9 cellular contexts compared by ENCODE assay signal in the genomic region with DNA sequence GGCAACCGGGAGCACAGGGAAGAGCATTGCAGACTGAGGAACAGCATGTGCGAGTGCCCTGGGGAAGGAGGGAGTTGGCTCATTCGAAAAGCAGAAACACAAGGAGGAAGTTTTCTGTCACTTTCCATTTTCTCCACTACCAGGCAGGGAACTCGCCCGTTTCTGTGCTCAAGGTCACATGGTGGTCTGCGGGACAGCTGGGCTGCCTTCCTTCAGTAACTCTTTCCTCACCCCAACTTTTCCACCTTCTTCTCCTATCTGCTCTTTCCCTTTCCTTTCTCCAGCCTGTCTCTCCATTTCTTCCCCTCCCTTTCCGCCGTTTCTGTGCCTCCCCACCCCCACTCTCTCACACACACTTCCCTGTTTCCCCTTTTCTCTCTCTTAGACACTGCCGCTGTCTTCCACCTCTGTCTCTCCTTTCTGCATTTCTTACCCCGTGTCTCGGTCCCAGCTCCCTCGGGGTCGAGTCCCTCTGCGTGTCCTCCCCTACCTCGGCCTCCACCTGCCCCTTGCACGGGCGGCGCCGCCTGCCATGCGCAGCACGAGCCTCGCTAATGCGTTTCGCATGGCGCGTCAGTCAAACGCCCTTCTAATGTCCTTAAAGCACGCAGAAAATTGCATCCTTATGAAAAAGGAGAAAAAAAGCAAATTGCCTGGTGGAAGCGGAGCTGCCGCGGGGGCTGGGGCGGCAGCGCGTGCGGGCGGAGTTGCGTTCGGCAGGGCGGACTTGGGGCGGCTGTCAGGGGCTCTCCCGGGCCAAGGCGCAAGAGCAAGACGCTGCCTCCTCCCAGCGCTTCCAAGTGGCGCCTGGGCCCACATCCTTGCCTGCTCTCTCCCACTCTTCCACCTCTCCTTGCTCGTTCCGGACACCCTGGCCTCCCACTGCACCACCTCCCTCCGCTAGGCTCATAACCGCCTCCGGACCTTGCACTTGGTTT. TPM values are rescaled to one million over a fixed set of nuclear protein-coding genes. Genes with fewer than 3 reads are reported as not detected.
A peak's percentile ranks its signal among the peaks of the same experiment; 100 is the strongest.
DNase-seq lines count a peak whose midpoint lies in the region; ATAC-seq, FAIRE-seq and TF ChIP-seq lines count a peak whose summit lies in the region.
"Had no signal": no experiment of that assay in that cellular context is flagged by ENCODE, and none has a peak within 500 bp of the region (broad histone marks: within the 10 kb centered on the region; RNA-seq: fewer than 3 reads in every experiment).

No MANE protein-coding gene starts in this region.

- FAIRE-seq in keratinocyte (lab: Jason Lieb, UNC) (no peak), urothelium cell line (lab: Jason Lieb, UNC) (no peak)

- TF ChIP-seq CTCF in SK-N-SH (IDR thresholded peaks at IDR 0.05) = no peak
- no peak for TF ChIP-seq CTCF in WTC11 (IDR thresholded peaks at IDR 0.05)
- TF ChIP-seq CTCF in keratinocyte (optimal IDR thresholded peaks at IDR 0.05 in 1 of 3, IDR thresholded peaks at IDR 0.05 in 1 of 3, conservative IDR thresholded peaks at IDR 0.05 in 1 of 3; ENCODE audit: extremely low read depth in 1 of 3, insufficient read depth in 2 of 3, low read length in 3 of 3) = no peak
- TF ChIP-seq CTCF in spleen (IDR thresholded peaks at IDR 0.05 in 8 of 11, conservative IDR thresholded peaks at IDR 0.05 in 3 of 11) = no peak
- TF ChIP-seq CTCF in vagina (IDR thresholded peaks at IDR 0.05) = no peak
- no peak for TF ChIP-seq CTCF in adrenal gland (IDR thresholded peaks at IDR 0.05)

- H3K9me1 ChIP-seq in keratinocyte (ENCODE audit: control insufficient read depth, extremely low read depth, insufficient read depth, low read length) = no peaks in the 10 kb centered on the region

- intact Hi-C loops in spleen (cut with DNase I; ENCODE audit: low total_unique reads) = no loop called here
- intact Hi-C loops in vagina (cut with DNase I) = no loop called here
- intact Hi-C loops in adrenal gland (cut with DNase I) = no loop called here

- H3K36me3 Mint-ChIP-seq in WTC11 = no peaks in the 10 kb centered on the region

- H3K36me3 ChIP-seq in SK-N-SH (replicated peaks in 1 of 2; ENCODE audit: control insufficient read depth in 1 of 2, insufficient read depth in 2 of 2, low read length in 1 of 2) (no peaks in the 10 kb centered on the region), keratinocyte (ENCODE audit: control insufficient read depth in 2 of 2, extremely low read depth in 1 of 2, insufficient read depth in 2 of 2, low read length in 2 of 2) (no peaks in the 10 kb centered on the region), spleen (no peaks in the 10 kb centered on the region), vagina (no peaks in the 10 kb centered on the region), adrenal gland (replicated peaks in 1 of 2) (no peaks in the 10 kb centered on the region)

- H3K4me2 ChIP-seq in SK-N-SH = peak overlapping the region; percentile 71
- H3K4me2 ChIP-seq in keratinocyte (ENCODE audit: control insufficient read depth, extremely low read depth, insufficient read depth, low read depth, low read length) = peak overlapping the region; percentile 42

- DNase-seq in SK-N-SH = peak; percentile 33
- DNase-seq in WTC11 (ENCODE audit: low spot score) = no peak
- DNase-seq in keratinocyte (ENCODE audit: low read depth, low spot score) = no peak
- DNase-seq in spleen = no peak
- no peak for DNase-seq in vagina (ENCODE audit: extremely low spot score in 2 of 2)
- DNase-seq in urothelium cell line (ENCODE audit: low spot score) = no peak
- no peak for DNase-seq in adrenal gland
- DNase-seq: NCI-H1930 had no signal

- H3K79me2 ChIP-seq in SK-N-SH (ENCODE audit: insufficient read depth) = no peaks in the 10 kb centered on the region
- H3K79me2 ChIP-seq in keratinocyte (ENCODE audit: control insufficient read depth, insufficient read depth, low read length) = no peaks in the 10 kb centered on the region

- no peaks in the 10 kb centered on the region for H3K9me3 Mint-ChIP-seq in WTC11

- H3K4me1 ChIP-seq in SK-N-SH (ENCODE audit: control insufficient read depth in 1 of 2, insufficient read depth in 2 of 2, low read depth in 1 of 2, low read length in 1 of 2) (no peaks in the 10 kb centered on the region; a peak in 1 of 4 replicates), keratinocyte (ENCODE audit: control insufficient read depth, extremely low read depth, insufficient read depth, low read length) (no peaks in the 10 kb centered on the region), spleen (peaks cover 8 to 46% (median 30%) of the 10 kb centered on the region in 6 donors), vagina (peaks cover 16% of the 10 kb centered on the region), adrenal gland (replicated peaks in 1 of 2) (peaks cover 7 to 8% of the 10 kb centered on the region in 2 donors)

- dilution Hi-C loops in keratinocyte (cut with MboI; ENCODE audit: extremely low pct_ligation_motif_present, low sequenced_read_pairs) = no loop called here

- H3K27ac Mint-ChIP-seq in WTC11 = no peak overlapping the region

- peaks cover 99% of the 10 kb centered on the region for H3K27me3 Mint-ChIP-seq in WTC11 (ENCODE audit: low read depth)

- H3K4me1 Mint-ChIP-seq in WTC11 = peaks cover 58% of the 10 kb centered on the region

- no peak for TF ChIP-seq RAD21 in SK-N-SH (IDR thresholded peaks at IDR 0.05; ENCODE audit: low read length)

- H3F3A ChIP-seq in SK-N-SH (replicated peaks; ENCODE audit: insufficient read depth) = no peaks in the 10 kb centered on the region

- H3K27me3 ChIP-seq in SK-N-SH (ENCODE audit: insufficient read depth) = peaks cover 72% of the 10 kb centered on the region
- H3K27me3 ChIP-seq in keratinocyte (ENCODE audit: control insufficient read depth, extremely low read depth, insufficient read depth, low read length) = peaks cover 82% of the 10 kb centered on the region
- peaks cover 6 to 100% (median 83%) of the 10 kb centered on the region in 7 donors for H3K27me3 ChIP-seq in spleen (replicated peaks in 1 of 7)
- peaks cover 17% of the 10 kb centered on the region for H3K27me3 ChIP-seq in vagina
- peaks cover 70% of the 10 kb centered on the region for H3K27me3 ChIP-seq in adrenal gland

- peak overlapping the region; percentile 69 for H3K4me3 Mint-ChIP-seq in WTC11

- POLR2A ChIA-PET in SK-N-SH (lab: Yijun Ruan, JAX) (no interaction called here), WTC11 (lab: Charles Lee) (no interaction called here)

- H2AFZ ChIP-seq in SK-N-SH (ENCODE audit: low read depth) (no peak overlapping the region), keratinocyte (ENCODE audit: control insufficient read depth, low read length) (no peak overlapping the region)

- TF ChIP-seq EP300 in SK-N-SH (IDR thresholded peaks at IDR 0.05; ENCODE audit: borderline replicate concordance in 1 of 2, low read depth in 1 of 2, low read length in 1 of 2) = no peak

- CTCF ChIA-PET in SK-N-SH (lab: Yijun Ruan, JAX) (interaction anchor here (9.3 kb wide), 1 partner anchor 16 kb away, joined by 69 read pairs; no protein-coding TSS in a partner anchor), WTC11 (lab: Charles Lee) (interaction anchor here (0.7 to 12.9 kb wide), 6 partner anchors 16 to 422 kb away, joined by 3 to 157 read pairs (median 11); no protein-coding TSS in a partner anchor)

- WGBS in SK-N-SH (ENCODE audit: low lambda C conversion rate) = 8% methylated on average over 50 of the region's 50 CpGs
- WGBS in spleen, 5 donors = 1 to 3% (median 2%) methylated on average over 50 of the region's 50 CpGs
- WGBS in adrenal gland, 4 donors = 2 to 3% (median 3%) methylated on average over 48 to 50 of the region's 50 CpGs

- H3K27ac ChIP-seq in SK-N-SH (ENCODE audit: low read depth in 2 of 2, low read length in 1 of 2) = no peak overlapping the region
- H3K27ac ChIP-seq in keratinocyte (ENCODE audit: control insufficient read depth, insufficient read depth, low read length) = no peak overlapping the region
- no peak overlapping the region for H3K27ac ChIP-seq in spleen
- no peak overlapping the region for H3K27ac ChIP-seq in vagina
- no peak overlapping the region for H3K27ac ChIP-seq in adrenal gland

- no peaks in the 10 kb centered on the region for H4K20me1 ChIP-seq in SK-N-SH (ENCODE audit: insufficient read depth)
- H4K20me1 ChIP-seq in keratinocyte (ENCODE audit: control insufficient read depth, extremely low read depth, insufficient read depth, low read length) = peaks cover under 1% of the 10 kb centered on the region

- TF ChIP-seq POLR2A in spleen (IDR thresholded peaks at IDR 0.05) (no peak), vagina (IDR thresholded peaks at IDR 0.05) (no peak), adrenal gland (IDR thresholded peaks at IDR 0.05) (no peak)

- H3K9ac ChIP-seq in SK-N-SH = no peak overlapping the region
- no peak overlapping the region for H3K9ac ChIP-seq in keratinocyte (ENCODE audit: control insufficient read depth, extremely low read depth, insufficient read depth, low read length)

- peak overlapping the region in 1 of 2 experiments; percentile 23; a peak in 1 of 4 replicates for H3K4me3 ChIP-seq in SK-N-SH (ENCODE audit: low read depth in 2 of 2, low read length in 1 of 2)
- H3K4me3 ChIP-seq in keratinocyte (ENCODE audit: control insufficient read depth in 2 of 3, extremely low read depth in 1 of 3, insufficient read depth in 2 of 3, low read depth in 1 of 3, low read length in 3 of 3) = peak overlapping the region in 2 of 3 experiments; percentile 8 to 26
- peak overlapping the region in 7 of 8 donors; percentile 22 to 61 (median 33) for H3K4me3 ChIP-seq in spleen
- H3K4me3 ChIP-seq in vagina = peak overlapping the region in 1 of 2 donors; percentile 13
- H3K4me3 ChIP-seq in adrenal gland = peak overlapping the region in 1 of 4 donors; percentile 42

- ATAC-seq in SK-N-SH treated with all-trans-retinoic acid at 6 μM for 48 hours = no peak
- ATAC-seq in WTC11 = no peak; the same call in 1 of the 2 replicates

- no peaks in the 10 kb centered on the region for H3K9me2 ChIP-seq in SK-N-SH

- H3K9me3 ChIP-seq in SK-N-SH (no peaks in the 10 kb centered on the region), keratinocyte (ENCODE audit: control insufficient read depth, low read depth, low read length) (peaks cover 4% of the 10 kb centered on the region), spleen (no peaks in the 10 kb centered on the region), vagina (no peaks in the 10 kb centered on the region), adrenal gland (replicated peaks in 1 of 3) (no peaks in the 10 kb centered on the region)

RNA-seq across cellular contexts. Expression of a gene that starts 9.5 kb away (rescaled TPM):
- polyA plus RNA-seq in SK-N-SH (2012; rRNA removed) = not detected in 2 replicates
- not detected in 2 replicates for polyA plus RNA-seq in SK-N-SH (2012; cell fraction: cytosol; rRNA removed)
- not detected in 2 replicates for polyA plus RNA-seq in SK-N-SH (2012; cell fraction: nucleus; rRNA removed)
- 8.9 to 10.6 TPM (median 9.0 TPM) in 3 replicates for total RNA-seq in WTC11 (2021)
- not detected in 3 replicates for polyA plus RNA-seq in keratinocyte
- not detected for polyA plus RNA-seq in keratinocyte (2011; ENCODE audit: low read depth)
- polyA plus RNA-seq in keratinocyte (2011; cell fraction: cytosol; rRNA removed) = not detected in 2 replicates
- polyA plus RNA-seq in keratinocyte (2011; cell fraction: nucleus; rRNA removed) = not detected in 2 replicates
- 0.13 TPM in 1 of 2 replicates, not detected in the other for polyA plus RNA-seq in keratinocyte (2012; ENCODE audit: low replicate concordance)
- polyA minus RNA-seq in keratinocyte = not detected in 3 replicates
- not detected for polyA minus RNA-seq in keratinocyte (2011; cell fraction: cytosol; rRNA and poly(A)+ RNA removed)
- polyA minus RNA-seq in keratinocyte (2011; cell fraction: nucleus; rRNA and poly(A)+ RNA removed) = not detected in 2 replicates
- total RNA-seq in spleen = not detected
- polyA plus RNA-seq in spleen = under 1 TPM in 2 of 3 donors, not detected in 1; 0.07 to 0.21 TPM
- not detected for total RNA-seq in vagina
- not detected for total RNA-seq in adrenal gland
- polyA plus RNA-seq in adrenal gland = under 1 TPM in 1 of 3 donors, not detected in 2; 0.32 TPM
